1 cellular context compared by ENCODE assay signal in the genomic region with DNA sequence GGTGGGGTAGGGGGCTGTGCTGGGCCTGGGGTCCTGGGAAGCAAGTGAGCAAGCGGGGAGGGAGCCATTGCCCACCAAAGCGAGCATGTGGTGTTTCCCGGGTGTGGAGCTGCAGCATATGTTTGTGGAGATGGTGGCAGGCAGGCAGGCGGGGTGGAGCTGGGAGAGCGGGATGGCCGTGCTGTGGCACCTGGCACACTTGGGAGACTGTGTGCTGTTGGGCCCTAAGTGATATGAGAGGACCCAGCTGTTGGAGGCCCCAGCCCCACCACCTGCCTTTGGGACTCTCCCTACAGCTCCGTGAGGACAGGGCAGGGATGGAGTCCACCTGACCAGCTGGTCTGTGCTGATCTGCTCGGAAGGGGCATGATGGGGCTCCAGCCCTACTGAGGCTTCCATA.
TF ChIP-seq lines count a peak whose summit lies in the region.

No MANE protein-coding gene starts in this region.

TF ChIP-seq in H1, 55 proteins besides CTCF, POLR2A, EP300 and RAD21:
- TF ChIP-seq GTF2F1 (IDR thresholded peaks at IDR 0.05; ENCODE audit: borderline replicate concordance, low read depth, low read length): no peak
- no peak for TF ChIP-seq CBX5 (IDR thresholded peaks at IDR 0.05; ENCODE audit: low read depth, low read length)
- no peak for TF ChIP-seq TAF1 (IDR thresholded peaks at IDR 0.05; ENCODE audit: low read depth, low read length)
- no peak for TF ChIP-seq MAX (IDR thresholded peaks at IDR 0.05)
- TF ChIP-seq TBP (IDR thresholded peaks at IDR 0.05; ENCODE audit: low read depth, low read length): no peak
- TF ChIP-seq SIN3A (conservative IDR thresholded peaks at IDR 0.05 in 1 of 2, IDR thresholded peaks at IDR 0.05 in 1 of 2; ENCODE audit: low read depth in 1 of 2, low read length in 2 of 2): no peak
- TF ChIP-seq KDM1A (IDR thresholded peaks at IDR 0.05; ENCODE audit: borderline replicate concordance, low read length): no peak
- TF ChIP-seq, protein P1, sequence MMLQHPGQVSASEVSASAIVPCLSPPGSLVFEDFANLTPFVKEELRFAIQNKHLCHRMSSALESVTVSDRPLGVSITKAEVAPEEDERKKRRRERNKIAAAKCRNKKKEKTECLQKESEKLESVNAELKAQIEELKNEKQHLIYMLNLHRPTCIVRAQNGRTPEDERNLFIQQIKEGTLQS (IDR thresholded peaks at IDR 0.05; ENCODE audit: insufficient read depth, low read depth, low read length): no peak
TF ChIP-seq in H1: peak in this region for 0.
